8 cellular contexts compared by ENCODE assay signal in genomic region chr3:51718547-51719412, GRCh38. TPM values are rescaled to one million over a fixed set of nuclear protein-coding genes. Genes with fewer than 3 reads are reported as not detected.
DNase-seq lines count a peak whose midpoint lies in the region; FAIRE-seq and TF ChIP-seq lines count a peak whose summit lies in the region.

No MANE protein-coding gene starts in this region.

- TF ChIP-seq CTCF in AG04450 (IDR thresholded peaks at IDR 0.05; ENCODE audit: low read depth, low read length) (peak; percentile 56), astrocyte of the cerebellum (IDR thresholded peaks at IDR 0.05; ENCODE audit: low read depth, low read length, missing control alignments) (peak; percentile 41), uterus (IDR thresholded peaks at IDR 0.05) (peak in 2 of 4 experiments; percentile 19 to 31)

- H3K27ac ChIP-seq in AG04450 (ENCODE audit: low read depth, low read length) = no peak overlapping the region
- no peak overlapping the region for H3K27ac ChIP-seq in uterus

- FAIRE-seq in GM12892 (lab: Jason Lieb, UNC) = peak; percentile 68

- POLR2A ChIA-PET in AG04450 (lab: Yijun Ruan, JAX) = no interaction called here

- in situ Hi-C loops in astrocyte of the cerebellum (cut with HindIII; ENCODE audit: low sequenced_read_pairs) = no loop called here

- intact Hi-C loops in uterus (cut with DNase I; ENCODE audit: low total_unique reads) = no loop called here

- H3K4me3 ChIP-seq in AG04450 (ENCODE audit: low read depth, low read length) = no peak overlapping the region
- no peak overlapping the region for H3K4me3 ChIP-seq in astrocyte of the cerebellum (ENCODE audit: low read depth, low read length)
- no peak overlapping the region for H3K4me3 ChIP-seq in uterus

- no peak for DNase-seq in AG04450 (ENCODE audit: low read depth, low spot score)
- peak; percentile 67 for DNase-seq in GM12892 (ENCODE audit: insufficient read length)
- peak; percentile 50 for DNase-seq in LHCN-M2 (ENCODE audit: low read depth)
- peak; percentile 77 for DNase-seq in RKO (ENCODE audit: low spot score)
- DNase-seq in astrocyte of the cerebellum (ENCODE audit: low read depth) = no peak
- DNase-seq in iPS DF 4.7 (ENCODE audit: extremely low read depth, low spot score) = peak; percentile 38
- DNase-seq in stimulated activated CD4-positive, alpha-beta T cell treated with anti-CD3 and anti-CD28 coated beads, Interleukin-2, amount 100 ng/mL, for 48 hours = peak; percentile 57 to 65
- no peak for DNase-seq in uterus

- no peaks in the 10 kb centered on the region; the same call in 1 of the 2 replicates for H3K9me3 ChIP-seq in AG04450 (ENCODE audit: control insufficient read depth, insufficient read depth, low read length)
- no peaks in the 10 kb centered on the region for H3K9me3 ChIP-seq in uterus

- H3K36me3 ChIP-seq in uterus = no peaks in the 10 kb centered on the region

- no peaks in the 10 kb centered on the region for H3K4me1 ChIP-seq in uterus

- CTCF ChIA-PET in AG04450 (lab: Charles Lee) = interaction anchor here (0.6 to 1.3 kb wide), 10 partner anchors 11 to 1478 kb away, joined by 3 to 8 read pairs (median 3); partner anchors contain the start of gene GRM2

- no peaks in the 10 kb centered on the region for H3K27me3 ChIP-seq in AG04450 (ENCODE audit: control insufficient read depth, insufficient read depth, low read length)
- H3K27me3 ChIP-seq in uterus = no peaks in the 10 kb centered on the region

- TF ChIP-seq POLR2A in GM12892 (IDR thresholded peaks at IDR 0.05; ENCODE audit: low read depth, low read length) (no peak), uterus (IDR thresholded peaks at IDR 0.05) (no peak)

RNA-seq across cellular contexts. Expression of gene GRM2, which starts 11.9 kb away (rescaled TPM):
- polyA plus RNA-seq in AG04450 (2011; rRNA removed) = 0.01 TPM in 1 of 2 replicates, not detected in the other
- polyA minus RNA-seq in AG04450 (2011; rRNA and poly(A)+ RNA removed) = not detected in 2 replicates
- polyA plus RNA-seq in GM12892 (2012; ENCODE audit: missing spikeins) = 0.51 TPM
- total RNA-seq in LHCN-M2 (2014; rRNA removed) (0.06 TPM in 1 of 2 replicates, not detected in the other), uterus (1 to 10 TPM in 1 of 4 donors, under 1 TPM in 2, not detected in 1; 0.30 to 1.8 (median 0.48) TPM)
- 0.02 TPM for polyA plus RNA-seq in LHCN-M2 (2012)

RNA-seq across cellular contexts. Expression of gene TEX264, which starts 47.7 kb away (rescaled TPM):
- polyA plus RNA-seq in AG04450 (2011; rRNA removed) = 40.6 and 49.9 TPM in 2 replicates
- 51.1 and 76.6 TPM in 2 replicates for polyA minus RNA-seq in AG04450 (2011; rRNA and poly(A)+ RNA removed)
- polyA plus RNA-seq in GM12892 (2012; ENCODE audit: missing spikeins) = 23.9 TPM
- total RNA-seq in LHCN-M2 (2014; rRNA removed) (72.7 and 79.6 TPM in 2 replicates), uterus (10 to 100 TPM; 35.3 to 74.8 (median 48.8) TPM)
- 63.8 TPM for polyA plus RNA-seq in LHCN-M2 (2012)

Comparison
In these comparisons a context has a peak if more than half of its experiments do, and no peak if none do; other contexts are left out.
1. DNase-seq: peak in GM12892 (single experiment), LHCN-M2 (single experiment), RKO (single experiment), iPS DF 4.7 (single experiment) and stimulated activated CD4-positive, alpha-beta T cell treated with anti-CD3 and anti-CD28 coated beads, Interleukin-2, amount 100 ng/mL, for 48 hours (2 of 2); none in AG04450 (single experiment), astrocyte of the cerebellum (single experiment) and uterus (0 of 2).